ENCODE assay signal across 16 cellular contexts in genomic region chr2:71813801-71814470, GRCh38.
A peak's percentile ranks its signal among the peaks of the same experiment; 100 is the strongest.
DNase-seq lines count a peak whose midpoint lies in the region; ATAC-seq, FAIRE-seq and TF ChIP-seq lines count a peak whose summit lies in the region.
"Had no signal": no experiment of that assay in that cellular context is flagged by ENCODE, and none has a peak within 500 bp of the region (broad histone marks: within the 10 kb centered on the region; RNA-seq: fewer than 3 reads in every experiment).

No MANE protein-coding gene starts in this region.

- CTCF ChIA-PET in HepG2 (lab: Yijun Ruan, JAX; ENCODE audit: low intra/inter-chr PET ratio, low total read pairs): no interaction called here

- no peak overlapping the region for H3K9ac ChIP-seq in HepG2 (ENCODE audit: insufficient read depth, low read depth, low read length)

- no TSS peak for BruUV-seq in HepG2 (replicated peaks; lab: Mats Ljungman, UMichigan)

- H3K9me3 ChIP-seq in HepG2 (ENCODE audit: low read length): no peaks in the 10 kb centered on the region
- no peaks in the 10 kb centered on the region for H3K9me3 ChIP-seq in right lobe of liver
- no peaks in the 10 kb centered on the region for H3K9me3 ChIP-seq in lower lobe of right lung
- no peaks in the 10 kb centered on the region for H3K9me3 ChIP-seq in upper lobe of right lung
- no peaks in the 10 kb centered on the region for H3K9me3 ChIP-seq in uterus
- H3K9me3 ChIP-seq: MG63, SJSA1 had no signal

- no peaks in the 10 kb centered on the region for H3K36me3 ChIP-seq in HepG2 (replicated peaks in 1 of 2; ENCODE audit: control insufficient read depth in 1 of 2, insufficient read depth in 2 of 2, low read length in 2 of 2)
- H3K36me3 ChIP-seq in right lobe of liver: no peaks in the 10 kb centered on the region
- no peaks in the 10 kb centered on the region for H3K36me3 ChIP-seq in lower lobe of right lung
- no peaks in the 10 kb centered on the region for H3K36me3 ChIP-seq in upper lobe of right lung
- H3K36me3 ChIP-seq in uterus: no peaks in the 10 kb centered on the region
- H3K36me3 ChIP-seq: MG63, SJSA1 had no signal

- 12% methylated on average over 4 of the region's 4 CpGs for WGBS in HepG2 (ENCODE audit: low lambda C conversion rate)
- WGBS in right lobe of liver (ENCODE audit: insufficient coverage, low coverage, low lambda C conversion rate, missing lambda C conversion rate): 80% methylated on average over 4 of the region's 4 CpGs

- H3K4me3 ChIP-seq in HepG2 (replicated peaks in 1 of 3; ENCODE audit: insufficient read depth in 1 of 3, low read depth in 2 of 3, low read length in 3 of 3) (no peak overlapping the region), right lobe of liver (no peak overlapping the region), lower lobe of right lung (no peak overlapping the region), upper lobe of right lung (no peak overlapping the region), uterus (no peak overlapping the region)
- H3K4me3 ChIP-seq: K562, MG63, SJSA1 had no signal

- intact Hi-C loops in HepG2 (cut with micrococcal nuclease; ENCODE audit: unreplicated experiment): no loop called here
- intact Hi-C loops in right lobe of liver (cut with DNase I): loop anchor here in 1 of 2 donors (10.0 kb wide), 1 partner anchor 331 kb away; the partner anchor contains the start of gene CYP26B1
- intact Hi-C loops in lower lobe of right lung (cut with DNase I): no loop called here
- intact Hi-C loops in upper lobe of right lung (cut with DNase I): no loop called here
- intact Hi-C loops in uterus (cut with DNase I; ENCODE audit: low total_unique reads): no loop called here

- H3K79me2 ChIP-seq in HepG2 (ENCODE audit: insufficient read depth, low read length): no peaks in the 10 kb centered on the region

- DNase-seq in HepG2 (ENCODE audit: low spot score): no peak
- no peak for DNase-seq in right lobe of liver
- peak; percentile 63 for DNase-seq in NCI-H345 (lab: John Stamatoyannopoulos, UW)
- DNase-seq in islet precursor cell: peak; percentile 58
- DNase-seq in lower lobe of right lung: no peak
- no peak for DNase-seq in cerebellum (ENCODE audit: low spot score)
- no peak for DNase-seq in upper lobe of right lung
- DNase-seq in uterus: no peak
- DNase-seq: C1 segment of cervical spinal cord, MG63, NCI-H1105 treated with DMSO at 0.1 percent for 48 hours, NCI-H187, SW 1271 had no signal

- TF ChIP-seq EP300 in HepG2 (IDR thresholded peaks at IDR 0.05; ENCODE audit: low read depth in 2 of 2, low read length in 2 of 2): no peak
- TF ChIP-seq EP300 in HepG2 (CRISPR knock-in tag; IDR thresholded peaks at IDR 0.05; ENCODE audit: borderline replicate concordance): no peak

- no peaks in the 10 kb centered on the region for H3K4me1 ChIP-seq in HepG2 (ENCODE audit: insufficient read depth, low read length)
- no peaks in the 10 kb centered on the region for H3K4me1 ChIP-seq in right lobe of liver
- no peaks in the 10 kb centered on the region for H3K4me1 ChIP-seq in lower lobe of right lung
- no peaks in the 10 kb centered on the region for H3K4me1 ChIP-seq in upper lobe of right lung
- no peaks in the 10 kb centered on the region for H3K4me1 ChIP-seq in uterus

- no peak for FAIRE-seq in HepG2 (lab: Jason Lieb, UNC)
- FAIRE-seq: K562 had no signal

- TF ChIP-seq POLR2A in HepG2 (IDR thresholded peaks at IDR 0.05; ENCODE audit: insufficient read depth in 1 of 2, low read depth in 2 of 2, low read length in 2 of 2): no peak
- no peak for TF ChIP-seq POLR2A in right lobe of liver (IDR thresholded peaks at IDR 0.05)
- TF ChIP-seq POLR2A in uterus (IDR thresholded peaks at IDR 0.05): no peak

- H2AFZ ChIP-seq in HepG2 (ENCODE audit: low read length): no peak overlapping the region

- in situ Hi-C loops in HepG2 (cut with HindIII; ENCODE audit: extremely low pct_ligation_motif_present, low pct_unique_long_range_greater_than_20kb): loop anchor here (25.0 kb wide), 1 partner anchor 773 kb away; no protein-coding TSS in a partner anchor

- TF ChIP-seq CTCF in HepG2 (CRISPR knock-in tag; IDR thresholded peaks at IDR 0.05) (no peak), right lobe of liver (IDR thresholded peaks at IDR 0.05) (no peak), lower lobe of right lung (IDR thresholded peaks at IDR 0.05) (no peak), upper lobe of right lung (IDR thresholded peaks at IDR 0.05) (no peak), uterus (IDR thresholded peaks at IDR 0.05) (no peak)

- no peaks in the 10 kb centered on the region for H4K20me1 ChIP-seq in HepG2 (ENCODE audit: insufficient read depth, low read length)

- no peak for TF ChIP-seq RAD21 in HepG2 (CRISPR knock-in tag; IDR thresholded peaks at IDR 0.05)

- H3K4me2 ChIP-seq in HepG2 (ENCODE audit: low read depth, low read length): no peak overlapping the region

- ATAC-seq in HepG2 (no peak; the same call in 2 of the 3 replicates), right lobe of liver (no peak), lower lobe of right lung (no peak), upper lobe of right lung (no peak)
- ATAC-seq: K562 had no signal

- H3K27me3 ChIP-seq in HepG2 (ENCODE audit: control insufficient read depth in 1 of 2, insufficient read depth in 2 of 2, low read length in 2 of 2): peaks cover 0 to 14% of the 10 kb centered on the region in 2 experiments; a peak in 1 of 5 replicates
- no peaks in the 10 kb centered on the region for H3K27me3 ChIP-seq in right lobe of liver
- H3K27me3 ChIP-seq in lower lobe of right lung (ENCODE audit: low read depth): no peaks in the 10 kb centered on the region
- no peaks in the 10 kb centered on the region for H3K27me3 ChIP-seq in upper lobe of right lung
- no peaks in the 10 kb centered on the region for H3K27me3 ChIP-seq in uterus
- H3K27me3 ChIP-seq: MG63, SJSA1 had no signal

- no peak overlapping the region for H3K27ac ChIP-seq in HepG2 (ENCODE audit: extremely low read length, insufficient read depth, low read length)
- H3K27ac ChIP-seq in right lobe of liver: no peak overlapping the region
- H3K27ac ChIP-seq in lower lobe of right lung: no peak overlapping the region
- H3K27ac ChIP-seq in upper lobe of right lung: no peak overlapping the region
- no peak overlapping the region for H3K27ac ChIP-seq in uterus
- H3K27ac ChIP-seq: RWPE1, SJSA1 had no signal

- POLR2A ChIA-PET in HepG2 (lab: Yijun Ruan, JAX): no interaction called here

TF ChIP-seq in HepG2, 621 proteins besides CTCF, POLR2A, EP300 and RAD21:
- no peak for TF ChIP-seq ZSCAN25 (CRISPR knock-in tag; IDR thresholded peaks at IDR 0.05)
- TF ChIP-seq TBX3 (IDR thresholded peaks at IDR 0.05; ENCODE audit: borderline replicate concordance): no peak
- TF ChIP-seq ARID4A (CRISPR knock-in tag; IDR thresholded peaks at IDR 0.05; ENCODE audit: borderline replicate concordance): 0 out of 2 replicates have a peak, but pooled peaks have one; percentile 21

Comparison
In these comparisons a context has a peak if more than half of its experiments do, and no peak if none do; other contexts are left out.
1. DNase-seq: peak in NCI-H345 (single experiment) and islet precursor cell (single experiment); none in HepG2 (single experiment), right lobe of liver (0 of 3), lower lobe of right lung (single experiment), cerebellum (single experiment), upper lobe of right lung (single experiment) and uterus (0 of 2).